In the genomic region with DNA sequence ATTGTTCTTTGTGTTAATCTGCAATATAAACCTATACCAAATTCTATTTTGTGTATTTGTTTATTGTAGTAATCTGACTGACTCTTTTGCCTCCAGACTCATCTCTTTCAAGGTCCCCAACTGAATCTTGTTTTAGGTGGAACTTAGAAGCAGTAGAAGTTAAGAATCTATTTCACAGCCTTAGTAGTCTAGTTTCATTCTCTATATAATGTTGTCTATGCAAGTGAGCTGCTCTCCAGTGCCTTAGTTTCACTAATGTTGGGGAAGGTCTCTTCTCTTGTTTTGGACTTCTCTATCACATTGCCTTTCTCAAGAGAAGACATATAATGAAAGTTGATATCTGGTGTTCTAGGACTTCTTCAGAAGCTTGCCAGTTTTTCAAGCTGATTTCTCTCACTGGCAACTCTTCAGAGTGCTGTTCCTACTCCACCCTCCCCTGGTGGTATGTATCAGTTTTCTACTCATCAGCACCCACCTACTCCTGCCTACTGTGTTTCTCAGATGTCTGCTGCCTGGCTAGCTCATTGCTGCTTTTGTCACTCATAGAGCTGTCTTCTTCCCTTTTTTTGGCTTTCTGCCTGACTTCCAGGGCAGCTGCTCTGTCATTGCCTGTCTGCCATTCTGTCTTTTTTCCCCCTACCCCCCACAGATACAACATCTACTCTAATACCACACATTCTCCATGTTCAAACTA, we compare ENCODE assay signal across 10 cellular contexts.
DNase-seq lines count a peak whose midpoint lies in the region; ATAC-seq and TF ChIP-seq lines count a peak whose summit lies in the region.
"Had no signal": no experiment of that assay in that cellular context is flagged by ENCODE, and none has a peak within 500 bp of the region (broad histone marks: within the 10 kb centered on the region; RNA-seq: fewer than 3 reads in every experiment).

No MANE protein-coding gene starts in this region.

- no peaks in the 10 kb centered on the region for H3K27me3 ChIP-seq in MG63

- H3K9me3 ChIP-seq in MG63: no peaks in the 10 kb centered on the region

- DNase-seq in GM10266 (ENCODE audit: extremely low spot score) (peak; percentile 20), NB4 (ENCODE audit: low read depth) (peak; percentile 29), glomerular visceral epithelial cell (ENCODE audit: extremely low spot score) (peak; percentile 38), MG63 (no peak), SW 1271 (lab: John Stamatoyannopoulos, UW) (no peak)
- DNase-seq: left ventricle myocardium superior had no signal

- peak; percentile 68 for ATAC-seq in GM19468 (IDR thresholded peaks at IDR 0.05; ENCODE audit: extremely low read depth, unreplicated experiment)
- ATAC-seq in HG03571 (IDR thresholded peaks at IDR 0.05; ENCODE audit: unreplicated experiment): no peak
- no peak for ATAC-seq in HG03521 (IDR thresholded peaks at IDR 0.05; ENCODE audit: unreplicated experiment)
- ATAC-seq: left ventricle myocardium superior, Panc1 had no signal

- TF ChIP-seq POLR2A in NB4 (IDR thresholded peaks at IDR 0.05; ENCODE audit: extremely low read depth, insufficient read length): no peak

- TF ChIP-seq CTCF in GM10266 (IDR thresholded peaks at IDR 0.05; ENCODE audit: control insufficient read depth, insufficient read depth, low read depth, missing control alignments) (no peak), NB4 (IDR thresholded peaks at IDR 0.05; ENCODE audit: low read depth, low read length) (no peak)

- H3K4me3 ChIP-seq in NB4 (ENCODE audit: low read depth, low read length) (no peak overlapping the region), MG63 (no peak overlapping the region)

- no peaks in the 10 kb centered on the region for H3K36me3 ChIP-seq in MG63

Comparison
In these comparisons a context has a peak if more than half of its experiments do, and no peak if none do; other contexts are left out.
1. DNase-seq: peak in GM10266 (single experiment), NB4 (single experiment) and glomerular visceral epithelial cell (single experiment); none in MG63 (single experiment) and SW 1271 (0 of 2).